In the genomic region with DNA sequence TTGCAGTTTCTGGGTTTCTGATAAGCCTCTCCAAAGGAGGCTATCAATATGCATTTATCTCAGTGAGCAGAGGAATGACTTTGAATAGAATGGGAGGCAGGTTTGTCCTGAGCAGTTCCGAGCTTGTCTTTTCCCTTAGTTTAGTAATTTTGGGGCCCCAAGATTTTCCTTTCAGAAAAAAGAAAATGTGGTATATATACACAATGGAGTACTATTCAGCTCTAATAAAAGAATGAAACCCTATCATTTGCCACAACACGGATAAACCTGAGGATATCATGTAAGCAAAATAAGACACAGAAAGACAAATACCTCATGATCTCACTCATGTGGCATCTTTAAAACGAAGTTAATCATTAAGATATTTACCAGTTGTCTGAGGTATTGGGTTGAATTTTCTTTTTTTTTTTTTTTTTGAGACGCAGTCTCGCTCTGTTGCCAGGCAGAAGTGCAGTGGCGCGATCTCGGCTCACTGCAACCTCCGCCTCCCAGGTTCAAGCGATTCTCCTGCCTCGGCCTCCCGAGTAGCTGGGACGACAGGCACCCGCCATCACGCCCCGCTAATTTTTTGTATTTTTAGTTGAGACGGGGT, we compare ENCODE assay signal across 8 cellular contexts. TPM values are rescaled to one million over a fixed set of nuclear protein-coding genes. Genes with fewer than 3 reads are reported as not detected.
DNase-seq lines count a peak whose midpoint lies in the region; ATAC-seq and TF ChIP-seq lines count a peak whose summit lies in the region.

No MANE protein-coding gene starts in this region.

- CTCF ChIA-PET in activated naive CD4-positive, alpha-beta T cell treated with anti-CD3 and anti-CD28 coated beads for 36 hours (lab: Charles Lee), result no interaction called here

- H3K4me1 ChIP-seq in mesodermal cell (ENCODE audit: control insufficient read depth, insufficient read depth, low read length, poor library complexity, severe bottlenecking), result peaks cover 3% of the 10 kb centered on the region

- intact Hi-C loops in activated naive CD4-positive, alpha-beta T cell treated with anti-CD3 and anti-CD28 coated beads for 36 hours (cut with micrococcal nuclease), result loop anchor here (5.0 kb wide), 2 partner anchors 36 to 174 kb away; a partner anchor contains a TSS

- H3K4me3 Mint-ChIP-seq in activated naive CD4-positive, alpha-beta T cell treated with anti-CD3 and anti-CD28 coated beads for 36 hours, result peak overlapping the region; percentile 94

- H3K4me3 ChIP-seq in choroid plexus epithelial cell (ENCODE audit: low read depth, low read length), result peak overlapping the region; percentile 77
- peak overlapping the region; percentile 95 for H3K4me3 ChIP-seq in mesodermal cell (ENCODE audit: extremely low read depth, insufficient read depth, low read length, poor library complexity, severe bottlenecking)

- H3K9me3 ChIP-seq in mesodermal cell (ENCODE audit: control insufficient read depth, low read length), result peaks cover 27% of the 10 kb centered on the region

- H3K36me3 ChIP-seq in mesodermal cell (ENCODE audit: control insufficient read depth, insufficient read depth, low read length), result peaks cover 59% of the 10 kb centered on the region

- H3K9me3 Mint-ChIP-seq in activated naive CD4-positive, alpha-beta T cell treated with anti-CD3 and anti-CD28 coated beads for 36 hours, result peaks cover 23% of the 10 kb centered on the region

- H3K27me3 Mint-ChIP-seq in activated naive CD4-positive, alpha-beta T cell treated with anti-CD3 and anti-CD28 coated beads for 36 hours (ENCODE audit: low read depth), result no peaks in the 10 kb centered on the region

- ATAC-seq in HG03045 (IDR thresholded peaks at IDR 0.05; ENCODE audit: unreplicated experiment), result no peak

- peaks cover 71% of the 10 kb centered on the region for H3K36me3 Mint-ChIP-seq in activated naive CD4-positive, alpha-beta T cell treated with anti-CD3 and anti-CD28 coated beads for 36 hours (ENCODE audit: low read depth)

- H3K27ac ChIP-seq in mesodermal cell (ENCODE audit: low read depth, low read length, severe bottlenecking), result peak overlapping the region; percentile 62

- H3K27ac Mint-ChIP-seq in activated naive CD4-positive, alpha-beta T cell treated with anti-CD3 and anti-CD28 coated beads for 36 hours, result peak overlapping the region; percentile 90

- 2 to 6% methylated on average over 9 to 13 of the region's 17 CpGs for WGBS in mesodermal cell (ENCODE audit: insufficient coverage in 2 of 2), 2 experiments

- no peak for DNase-seq in activated naive CD4-positive, alpha-beta T cell treated with anti-CD3 and anti-CD28 coated beads for 36 hours
- DNase-seq in activated naive CD4-positive, alpha-beta T cell treated with Interleukin-2 at 50 U/mL for 16 hours, result no peak
- DNase-seq in M059J (ENCODE audit: low read depth), result peak; percentile 5
- DNase-seq in choroid plexus epithelial cell (ENCODE audit: low read depth), result peak; percentile 23
- no peak for DNase-seq in NCI-H1694 treated with DMSO at 0.1 percent for 48 hours (lab: John Stamatoyannopoulos, UW)
- no peak for DNase-seq in NCI-H345 (lab: John Stamatoyannopoulos, UW)

- peaks cover 40% of the 10 kb centered on the region for H3K4me1 Mint-ChIP-seq in activated naive CD4-positive, alpha-beta T cell treated with anti-CD3 and anti-CD28 coated beads for 36 hours (ENCODE audit: low read depth)

- TF ChIP-seq CTCF in choroid plexus epithelial cell (conservative IDR thresholded peaks at IDR 0.05; ENCODE audit: low read depth, low read length), result no peak

RNA-seq across cellular contexts. Expression of a gene that starts 0.5 kb away (rescaled TPM):
- total RNA-seq in activated naive CD4-positive, alpha-beta T cell treated with anti-CD3 and anti-CD28 coated beads for 36 hours, result 10 to 100 TPM; 34.0 to 36.3 TPM
- 7.0 and 18.4 TPM in 2 replicates for total RNA-seq in M059J (2014; rRNA removed; shearing (Covaris generic))
- polyA plus RNA-seq in mesodermal cell (2013, experiment 1 of 2), result 23.2 TPM
- 22.6 TPM for polyA plus RNA-seq in mesodermal cell (2013, experiment 2 of 2)

RNA-seq across cellular contexts. Expression of a gene that starts 0.6 kb away (rescaled TPM):
- total RNA-seq in activated naive CD4-positive, alpha-beta T cell treated with anti-CD3 and anti-CD28 coated beads for 36 hours, result 10 to 100 TPM; 41.7 to 43.6 TPM
- 31.4 and 38.2 TPM in 2 replicates for total RNA-seq in M059J (2014; rRNA removed; shearing (Covaris generic))
- 50.5 TPM for polyA plus RNA-seq in mesodermal cell (2013, experiment 1 of 2)
- polyA plus RNA-seq in mesodermal cell (2013, experiment 2 of 2), result 45.3 TPM

Comparison
In these comparisons a context has a peak if more than half of its experiments do, and no peak if none do; other contexts are left out.
1. DNase-seq: peak in M059J (single experiment) and choroid plexus epithelial cell (single experiment); none in activated naive CD4-positive, alpha-beta T cell treated with anti-CD3 and anti-CD28 coated beads for 36 hours (single experiment), activated naive CD4-positive, alpha-beta T cell treated with Interleukin-2 at 50 U/mL for 16 hours (single experiment), NCI-H1694 treated with DMSO at 0.1 percent for 48 hours (single experiment) and NCI-H345 (single experiment).